ENCODE assay signal across 1 cellular context in genomic region chr11:96256213-96256580, GRCh38.
TF ChIP-seq lines count a peak whose summit lies in the region.

No MANE protein-coding gene starts in this region.

TF ChIP-seq in GM12878, 131 proteins besides CTCF, POLR2A, EP300 and RAD21 (continued from another document):
- no peak for TF ChIP-seq CUX1 (IDR thresholded peaks at IDR 0.05; ENCODE audit: insufficient replicate concordance, low read depth, low read length)
- no peak for TF ChIP-seq SMAD1 (IDR thresholded peaks at IDR 0.05; ENCODE audit: low read depth, partially characterized antibody)
- TF ChIP-seq RFX5 (IDR thresholded peaks at IDR 0.05; ENCODE audit: low read depth, low read length): no peak
- no peak for TF ChIP-seq SUPT20H (IDR thresholded peaks at IDR 0.05; ENCODE audit: borderline replicate concordance, control insufficient read depth, low read depth, low read length)
- TF ChIP-seq SMARCA5 (IDR thresholded peaks at IDR 0.05): no peak
- no peak for TF ChIP-seq IRF3 (IDR thresholded peaks at IDR 0.05)
- no peak for TF ChIP-seq TCF7 (IDR thresholded peaks at IDR 0.05; ENCODE audit: borderline replicate concordance)
TF ChIP-seq in GM12878: peak in this region for 0.
